1 cellular context compared by ENCODE assay signal in the genomic region with DNA sequence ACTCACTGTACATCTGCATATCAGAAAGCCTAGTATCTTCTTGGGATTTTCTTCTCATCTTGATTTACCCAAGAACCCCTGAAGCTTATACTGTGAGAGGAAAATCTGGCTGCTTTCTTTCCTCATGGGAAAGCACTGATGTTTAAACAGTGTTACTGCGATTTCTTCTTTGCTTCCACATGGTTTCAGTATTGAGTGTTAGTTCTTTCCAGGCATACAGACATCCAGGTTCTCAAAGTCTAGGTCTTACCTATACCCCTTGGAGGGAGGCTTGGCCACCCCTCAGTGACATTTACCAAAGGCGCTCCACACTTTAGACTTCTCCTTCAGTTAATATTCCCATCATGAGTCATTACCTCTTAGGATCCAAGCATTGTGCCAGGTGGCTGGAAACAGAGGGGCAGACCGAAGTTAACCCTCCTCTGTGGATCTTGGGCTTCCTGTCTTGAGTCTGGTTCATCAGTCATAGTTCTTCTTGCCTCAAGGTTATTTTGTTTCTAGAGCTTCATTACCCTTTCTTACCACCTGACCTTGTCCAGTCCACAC.
TF ChIP-seq lines count a peak whose summit lies in the region.

No MANE protein-coding gene starts in this region.

TF ChIP-seq in K562, 482 proteins besides CTCF, POLR2A, EP300 and RAD21 (continued from another document):
- TF ChIP-seq PREB (CRISPR knock-in tag; IDR thresholded peaks at IDR 0.05) (no peak), LCOR (CRISPR knock-in tag; IDR thresholded peaks at IDR 0.05) (no peak), PBX2 (CRISPR knock-in tag; IDR thresholded peaks at IDR 0.05; ENCODE audit: low read depth) (no peak), PBX2 (tag; conservative IDR thresholded peaks at IDR 0.05; ENCODE audit: low read depth) (no peak), TCF7L2 (IDR thresholded peaks at IDR 0.05; ENCODE audit: low read depth, low read length) (no peak)
